28 cellular contexts compared by ENCODE assay signal in genomic region chr6:11778042-11778441, GRCh38. TPM values are rescaled to one million over a fixed set of nuclear protein-coding genes. Genes with fewer than 3 reads are reported as not detected.
"Had no signal": no experiment of that assay in that cellular context is flagged by ENCODE, and none has a peak within 500 bp of the region (broad histone marks: within the 10 kb centered on the region; RNA-seq: fewer than 3 reads in every experiment).

No MANE protein-coding gene starts in this region.

- H3K36me3 Mint-ChIP-seq: activated naive CD8-positive, alpha-beta T cell treated with anti-CD3 and anti-CD28 coated beads for 36 hours; brain; mesothelial cell of epicardium; stimulated activated memory B cell treated with anti-CD40 and anti-IgM and Interleukin-4, amounts not matched to agents 10 μg/mL and 1 μg/mL and 100 μg/mL, for 72 hours had no signal

- H3K9me3 ChIP-seq: ascending aorta, gastroesophageal sphincter, right lobe of liver, testis, uterus had no signal

- DNase-seq: activated CD4-positive, alpha-beta T cell treated with anti-CD3 and anti-CD28 coated beads for 48 hours; activated CD4-positive, alpha-beta T cell treated with anti-CD3 and anti-CD28 coated beads, Interleukin-2, amount 50 U/mL, for 48 hours; activated CD8-positive, alpha-beta memory T cell treated with anti-CD3 and anti-CD28 coated beads for 24 hours; activated effector memory CD4-positive, alpha-beta T cell treated with anti-CD3 and anti-CD28 coated beads, Interleukin-2, amount 50 U/mL, for 16 hours; activated naive CD4-positive, alpha-beta T cell treated with anti-CD3 and anti-CD28 coated beads for 36 hours; activated naive CD8-positive, alpha-beta T cell treated with anti-CD3 and anti-CD28 coated beads for 36 hours; cerebellar nuclear complex; left cardiac atrium; right lobe of liver; stimulated activated CD4-positive, alpha-beta T cell treated with anti-CD3 and anti-CD28 coated beads, Interleukin-1b, Interleukin-23, amount 100 ng/mL, for 48 hours; stimulated activated CD4-positive, alpha-beta T cell treated with anti-CD3 and anti-CD28 coated beads, Interleukin-4, amount 100 ng/mL, for 4 hours; stimulated activated CD8-positive, alpha-beta memory T cell treated with anti-CD3 and anti-CD28 coated beads, Interleukin-4, amount 100 ng/mL, for 48 hours; T1000; testis; trophoblast cell; uterus had no signal

- H3K4me1 Mint-ChIP-seq: activated naive CD8-positive, alpha-beta T cell treated with anti-CD3 and anti-CD28 coated beads for 36 hours; nephron had no signal

- H3K9me3 Mint-ChIP-seq: activated naive CD4-positive, alpha-beta T cell treated with anti-CD3 and anti-CD28 coated beads for 36 hours; activated naive CD8-positive, alpha-beta T cell treated with anti-CD3 and anti-CD28 coated beads for 36 hours; mesothelial cell of epicardium; nephron; stimulated activated memory B cell treated with anti-CD40 and anti-IgM and Interleukin-4, amounts not matched to agents 10 μg/mL and 1 μg/mL and 100 μg/mL, for 72 hours had no signal

- H3K4me3 Mint-ChIP-seq: activated naive CD4-positive, alpha-beta T cell treated with anti-CD3 and anti-CD28 coated beads for 36 hours; activated naive CD8-positive, alpha-beta T cell treated with anti-CD3 and anti-CD28 coated beads for 36 hours; activated T-helper 1 cell treated with anti-CD3 and anti-CD28 coated beads, Interleukin-12 subunit alpha, Interleukin-12 subunit beta, Interleukin-2, Interleukin-4 antibody, amounts not matched to agents 30 ng/mL and 10 ng/mL and 1 ng/mL, durations not matched to agents 14 hours and 24 hours and 36 hours; brain; nephron; stimulated activated memory B cell treated with anti-CD40 and anti-IgM and Interleukin-4, amounts not matched to agents 10 μg/mL and 1 μg/mL and 100 μg/mL, for 72 hours; T-helper 1 cell treated with Interleukin-12 subunit alpha and Interleukin-12 subunit beta and Interleukin-4 antibody, amounts not matched to agents 30 μg/mL and 1 μg/mL, for 36 hours had no signal

- H3K27ac Mint-ChIP-seq: activated naive CD4-positive, alpha-beta T cell treated with anti-CD3 and anti-CD28 coated beads for 36 hours; activated naive CD8-positive, alpha-beta T cell treated with anti-CD3 and anti-CD28 coated beads for 36 hours; activated T-helper 1 cell treated with anti-CD3 and anti-CD28 coated beads, Interleukin-12 subunit alpha, Interleukin-12 subunit beta, Interleukin-2, Interleukin-4 antibody, amounts not matched to agents 30 ng/mL and 10 ng/mL and 1 ng/mL, durations not matched to agents 14 hours and 24 hours and 36 hours; nephron; stimulated activated memory B cell treated with anti-CD40 and anti-IgM and Interleukin-4, amounts not matched to agents 10 μg/mL and 1 μg/mL and 100 μg/mL, for 72 hours; T-helper 1 cell treated with Interleukin-12 subunit alpha and Interleukin-12 subunit beta and Interleukin-4 antibody, amounts not matched to agents 30 μg/mL and 1 μg/mL, for 36 hours had no signal

- ATAC-seq: activated CD4-positive, CD25-positive, alpha-beta regulatory T cell treated with anti-CD3 and anti-CD28 coated beads, Interleukin-2, amount 50 U/mL, for 24 hours; stimulated activated memory B cell treated with anti-CD40 and anti-IgM and Interleukin-4, amounts not matched to agents 10 μg/mL and 1 μg/mL and 100 μg/mL, for 72 hours had no signal

- H3K4me1 ChIP-seq: ascending aorta, right lobe of liver, uterus had no signal

- H3K4me3 ChIP-seq: ascending aorta, cardiac muscle cell, coronary artery, gastroesophageal sphincter, right lobe of liver, testis, uterus had no signal

- H3K27ac ChIP-seq: ascending aorta, cardiac muscle cell, gastroesophageal sphincter, right lobe of liver, testis, uterus, WERI-Rb-1 had no signal

- H3K27me3 Mint-ChIP-seq: activated naive CD8-positive, alpha-beta T cell treated with anti-CD3 and anti-CD28 coated beads for 36 hours had no signal

- H3K27me3 ChIP-seq: ascending aorta, cardiac muscle cell, right lobe of liver, testis, uterus had no signal

- H3K36me3 ChIP-seq: ascending aorta, cardiac muscle cell, gastroesophageal sphincter, right lobe of liver, uterus, WERI-Rb-1 had no signal

RNA-seq across cellular contexts. Expression of gene ADTRP, which starts 0.6 kb away (rescaled TPM):
- total RNA-seq: ascending aorta, cardiac muscle cell, uterus had no signal
- polyA plus RNA-seq: cardiac muscle cell had no signal
